12 cellular contexts compared by ENCODE assay signal in the genomic region with DNA sequence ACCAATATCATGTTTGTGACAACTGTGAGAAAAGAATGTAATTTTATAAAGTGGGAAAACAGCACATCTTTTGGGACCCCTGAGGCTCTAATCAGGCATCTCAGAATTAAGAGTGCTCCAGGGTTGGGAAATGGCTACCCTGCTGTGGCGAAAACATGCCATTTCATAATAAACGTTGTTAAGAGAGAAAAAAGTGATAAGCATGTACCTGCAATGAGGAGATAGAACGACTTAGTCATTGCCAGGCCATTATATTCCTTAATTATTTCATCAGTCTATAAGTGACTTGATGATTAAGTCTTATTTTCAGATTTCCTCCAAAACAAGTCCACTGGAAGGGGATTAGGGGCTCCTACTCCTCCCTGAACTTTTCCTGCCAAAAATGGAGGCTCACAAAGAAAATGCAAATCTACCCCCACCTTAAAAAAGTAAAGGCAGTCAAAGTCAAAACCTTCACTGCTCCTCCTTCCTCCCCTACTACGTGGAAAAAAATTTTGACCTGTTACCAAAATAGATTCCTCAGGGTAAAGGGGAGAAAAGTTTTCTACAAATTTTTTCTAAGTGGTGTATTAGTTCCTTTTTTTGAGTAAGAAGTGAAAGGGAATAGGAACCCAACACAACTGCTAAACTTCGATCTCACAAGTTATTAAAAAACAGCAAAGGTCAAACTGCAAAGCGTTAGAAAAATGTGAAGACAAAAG. TPM values are rescaled to one million over a fixed set of nuclear protein-coding genes. Genes with fewer than 3 reads are reported as not detected.
A peak's percentile ranks its signal among the peaks of the same experiment; 100 is the strongest.
DNase-seq lines count a peak whose midpoint lies in the region; ATAC-seq, FAIRE-seq and TF ChIP-seq lines count a peak whose summit lies in the region.
"Not testable (repeated sequence)": the region's sequence is repeated elsewhere in the genome, so short reads cannot be mapped to it uniquely, and the experiment has no call there.
"Had no signal": no experiment of that assay in that cellular context is flagged by ENCODE, and none has a peak within 500 bp of the region (broad histone marks: within the 10 kb centered on the region; RNA-seq: fewer than 3 reads in every experiment).

No MANE protein-coding gene starts in this region.

- CTCF ChIA-PET in A549 (lab: Yijun Ruan, JAX); PC-3 (lab: Charles Lee); activated CD4-positive, alpha-beta memory T cell treated with anti-CD3 and anti-CD28 coated beads, Interleukin-2, amount 10 ng/mL, durations not matched to agents 7 days and 5 days (lab: Charles Lee): not testable (repeated sequence)

- WGBS in A549 (ENCODE audit: missing lambda C conversion rate): 64% methylated on average over 6 of the region's 6 CpGs
- 28 to 30% methylated on average over 3 to 5 of the region's 6 CpGs for WGBS in ectodermal cell, 2 experiments

- not testable (repeated sequence) for FAIRE-seq in A549 (lab: Jason Lieb, UNC)

- not testable (repeated sequence) for H3K27me3 Mint-ChIP-seq in IgD-negative memory B cell; activated CD4-positive, alpha-beta memory T cell treated with anti-CD3 and anti-CD28 coated beads, Interleukin-2, amount 10 ng/mL, durations not matched to agents 7 days and 5 days; neural progenitor cell (ENCODE audit: insufficient read depth, low read depth)

- H3K4me1 Mint-ChIP-seq in IgD-negative memory B cell (peaks cover 40 to 54% (median 47%) of the 10 kb centered on the region in 3 donors), neural progenitor cell (peaks cover 57% of the 10 kb centered on the region)
- H3K4me1 Mint-ChIP-seq in activated CD4-positive, alpha-beta memory T cell treated with anti-CD3 and anti-CD28 coated beads, Interleukin-2, amount 10 ng/mL, durations not matched to agents 7 days and 5 days: peaks cover 66% of the 10 kb centered on the region

- TF ChIP-seq CTCF in A549 (IDR thresholded peaks at IDR 0.05); GM10266 (IDR thresholded peaks at IDR 0.05; ENCODE audit: control insufficient read depth, insufficient read depth, low read depth, missing control alignments); PC-3 (conservative IDR thresholded peaks at IDR 0.05; ENCODE audit: low read depth, low read length); neural progenitor cell (IDR thresholded peaks at IDR 0.05): not testable (repeated sequence)

- DNase-seq in A549 (ENCODE audit: low read depth in 1 of 2, low spot score in 1 of 2); PC-3; activated CD4-positive, alpha-beta memory T cell treated with anti-CD3 and anti-CD28 coated beads, Interleukin-2, amount 10 ng/mL, durations not matched to agents 7 days and 5 days; neural progenitor cell (ENCODE audit: low spot score): not testable (repeated sequence)
- peak; percentile 10 for DNase-seq in GM10266 (ENCODE audit: extremely low spot score)

- not testable (repeated sequence) for H3K9me2 ChIP-seq in PC-3 (replicated peaks; ENCODE audit: low read length)

- intact Hi-C loops in PC-3 (cut with micrococcal nuclease): loop anchor here (10.0 kb wide), 1 partner anchor 180 kb away; a partner anchor contains a TSS

- TF ChIP-seq POLR2A in A549 (IDR thresholded peaks at IDR 0.05; ENCODE audit: low read length): not testable (repeated sequence)

- TF ChIP-seq EP300 in A549 (IDR thresholded peaks at IDR 0.05): not testable (repeated sequence)

- H3K4me1 ChIP-seq in A549: peaks cover 27% of the 10 kb centered on the region; the same call in 2 of the 3 replicates
- peaks cover 16% of the 10 kb centered on the region; the same call in 1 of the 2 replicates for H3K4me1 ChIP-seq in PC-3 (ENCODE audit: insufficient read depth, low read length)
- not testable (repeated sequence) for H3K4me1 ChIP-seq in ectodermal cell (ENCODE audit: control insufficient read depth, insufficient read depth, low read length)
- peaks cover 42% of the 10 kb centered on the region for H3K4me1 ChIP-seq in iPS-20b (ENCODE audit: insufficient read depth, low read length)
- peaks cover 59% of the 10 kb centered on the region for H3K4me1 ChIP-seq in neural progenitor cell

- H3K79me2 ChIP-seq in PC-3 (ENCODE audit: low read length) (peaks cover 64% of the 10 kb centered on the region), neural progenitor cell (ENCODE audit: low read depth) (peaks cover 85% of the 10 kb centered on the region)

- H3K9me3 Mint-ChIP-seq in IgD-negative memory B cell; activated CD4-positive, alpha-beta memory T cell treated with anti-CD3 and anti-CD28 coated beads, Interleukin-2, amount 10 ng/mL, durations not matched to agents 7 days and 5 days; neural progenitor cell: not testable (repeated sequence)

- 0 out of 6 replicates have a peak overlapping the region, but pooled peaks of 1 of the 2 experiments have one; percentile 43 for H3K27ac ChIP-seq in A549
- not testable (repeated sequence) for H3K27ac ChIP-seq in PC-3 (ENCODE audit: low read length)
- H3K27ac ChIP-seq in ectodermal cell (ENCODE audit: insufficient read depth, low read depth, low read length, poor library complexity, severe bottlenecking): peak overlapping the region; percentile 44
- peak overlapping the region; percentile 77 for H3K27ac ChIP-seq in iPS-20b (ENCODE audit: low read length)
- peak overlapping the region; percentile 51 for H3K27ac ChIP-seq in neural progenitor cell

- H3K9ac ChIP-seq in PC-3 (ENCODE audit: low read length); neural progenitor cell: not testable (repeated sequence)
- peak overlapping the region; percentile 93; the same call in 1 of the 2 replicates for H3K9ac ChIP-seq in iPS-20b (ENCODE audit: low read depth, low read length)

- ATAC-seq in A549, PC-3: not testable (repeated sequence)

- POLR2A ChIA-PET in A549 (lab: Yijun Ruan, JAX); PC-3 (lab: Charles Lee; ENCODE audit: unreplicated experiment); activated CD4-positive, alpha-beta memory T cell treated with anti-CD3 and anti-CD28 coated beads, Interleukin-2, amount 10 ng/mL, durations not matched to agents 7 days and 5 days (lab: Charles Lee): not testable (repeated sequence)

- not testable (repeated sequence) for BruUV-seq in PC-3 (replicated peaks; lab: Mats Ljungman, UMichigan)

- H3K4me3 Mint-ChIP-seq in IgD-negative memory B cell (peak overlapping the region; percentile 91 to 99 (median 96)), neural progenitor cell (peak overlapping the region; percentile 90)
- H3K4me3 Mint-ChIP-seq in activated CD4-positive, alpha-beta memory T cell treated with anti-CD3 and anti-CD28 coated beads, Interleukin-2, amount 10 ng/mL, durations not matched to agents 7 days and 5 days: peak overlapping the region; percentile 79

- not testable (repeated sequence) for H3K27me3 ChIP-seq in PC-3 (ENCODE audit: low read length); ectodermal cell (ENCODE audit: control insufficient read depth, insufficient read depth, low read length, poor library complexity, severe bottlenecking); iPS-20b (ENCODE audit: insufficient read depth, low read length); neural progenitor cell

- H3K4me3 ChIP-seq in A549; ectodermal cell (ENCODE audit: insufficient read depth, low read depth, low read length): not testable (repeated sequence)
- H3K4me3 ChIP-seq in PC-3 (ENCODE audit: low read length) (peak overlapping the region; percentile 58; the same call in 1 of the 2 replicates), iPS-20b (ENCODE audit: low read length) (peak overlapping the region; percentile 86), neural progenitor cell (peak overlapping the region; percentile 62)

- peak overlapping the region; percentile 43; the same call in 2 of the 3 replicates for H3K4me2 ChIP-seq in A549
- peak overlapping the region; percentile 84 for H3K4me2 ChIP-seq in PC-3 (ENCODE audit: low read length)
- H3K4me2 ChIP-seq in neural progenitor cell: peak overlapping the region; percentile 78

- not testable (repeated sequence) for H2AFZ ChIP-seq in PC-3 (ENCODE audit: low read length); neural progenitor cell (replicated peaks)

- not testable (repeated sequence) for TF ChIP-seq RAD21 in A549 (conservative IDR thresholded peaks at IDR 0.05 in 1 of 2, IDR thresholded peaks at IDR 0.05 in 1 of 2)

- not testable (repeated sequence) for H3F3A ChIP-seq in PC-3 (ENCODE audit: low read length, unreplicated experiment)
- peaks cover 55% of the 10 kb centered on the region for H3F3A ChIP-seq in neural progenitor cell (ENCODE audit: low read depth)

- H3K27ac Mint-ChIP-seq in IgD-negative memory B cell: peak overlapping the region; percentile 94 to 97 (median 95)
- peak overlapping the region; percentile 51 for H3K27ac Mint-ChIP-seq in activated CD4-positive, alpha-beta memory T cell treated with anti-CD3 and anti-CD28 coated beads, Interleukin-2, amount 10 ng/mL, durations not matched to agents 7 days and 5 days
- not testable (repeated sequence) for H3K27ac Mint-ChIP-seq in neural progenitor cell

- not testable (repeated sequence) for H3K36me3 ChIP-seq in PC-3 (ENCODE audit: low read depth, low read length); ectodermal cell (ENCODE audit: control insufficient read depth, insufficient read depth, low read length); iPS-20b (ENCODE audit: insufficient read depth, low read depth, low read length); neural progenitor cell

- not testable (repeated sequence) for H3K9me3 ChIP-seq in A549; PC-3 (ENCODE audit: low read length); ectodermal cell (ENCODE audit: control insufficient read depth, low read length); iPS-20b (ENCODE audit: insufficient read depth, low read depth, low read length); neural progenitor cell (ENCODE audit: low read depth)

- not testable (repeated sequence) for H4K20me1 ChIP-seq in PC-3 (ENCODE audit: low read length)
- peaks cover 65% of the 10 kb centered on the region for H4K20me1 ChIP-seq in neural progenitor cell (ENCODE audit: low read depth)

- not testable (repeated sequence) for H3K36me3 Mint-ChIP-seq in IgD-negative memory B cell; activated CD4-positive, alpha-beta memory T cell treated with anti-CD3 and anti-CD28 coated beads, Interleukin-2, amount 10 ng/mL, durations not matched to agents 7 days and 5 days (ENCODE audit: low read depth); neural progenitor cell

RNA-seq across cellular contexts. Expression of a gene that starts 59.9 kb away (rescaled TPM):
- polyA plus RNA-seq in A549 (2011; rRNA removed) (not detected in 2 replicates), A549 (2017; fragmentation: RNase III; extraction: RNeasy Plus Mini Kit Qiagen cat#74134 plus additional on column Dnase treatment) (0.05 to 0.12 TPM in 2 of 3 replicates, not detected in the other), IgD-negative memory B cell (not detected)
- 0.01 and 0.03 TPM in 2 replicates for polyA plus RNA-seq in A549 (2012; cell fraction: cytosol; rRNA removed)
- 0.07 and 0.09 TPM in 2 replicates for polyA plus RNA-seq in A549 (2012; cell fraction: nucleus; rRNA removed)
- polyA minus RNA-seq in A549 (2011; rRNA and poly(A)+ RNA removed): not detected in 2 replicates
- total RNA-seq in PC-3 (2014; rRNA removed) (not detected in 2 replicates), neural progenitor cell (ENCODE audit: low replicate concordance) (0.82 and 4.6 TPM in 2 replicates)
- total RNA-seq in activated CD4-positive, alpha-beta memory T cell treated with anti-CD3 and anti-CD28 coated beads, Interleukin-2, amount 10 ng/mL, durations not matched to agents 7 days and 5 days: not detected
- 2.8 TPM for polyA plus RNA-seq in ectodermal cell (2013, experiment 1 of 4)
- polyA plus RNA-seq in ectodermal cell (2013, experiment 2 of 4): 3.7 TPM
- polyA plus RNA-seq in ectodermal cell (2013, experiment 3 of 4): 2.9 TPM
- 3.2 TPM for polyA plus RNA-seq in ectodermal cell (2013, experiment 4 of 4)
- total RNA-seq: activated naive CD4-positive, alpha-beta T cell treated with anti-CD3 and anti-CD28 coated beads, Interleukin-2, amount 50 U/mL, for 72 hours; right lobe of liver; T-helper 1 cell treated with Interleukin-12 subunit alpha and Interleukin-12 subunit beta and Interleukin-4 antibody, amounts not matched to agents 30 ng/mL and 1 ng/mL, for 36 hours; thoracic aorta had no signal
